In the genomic region with DNA sequence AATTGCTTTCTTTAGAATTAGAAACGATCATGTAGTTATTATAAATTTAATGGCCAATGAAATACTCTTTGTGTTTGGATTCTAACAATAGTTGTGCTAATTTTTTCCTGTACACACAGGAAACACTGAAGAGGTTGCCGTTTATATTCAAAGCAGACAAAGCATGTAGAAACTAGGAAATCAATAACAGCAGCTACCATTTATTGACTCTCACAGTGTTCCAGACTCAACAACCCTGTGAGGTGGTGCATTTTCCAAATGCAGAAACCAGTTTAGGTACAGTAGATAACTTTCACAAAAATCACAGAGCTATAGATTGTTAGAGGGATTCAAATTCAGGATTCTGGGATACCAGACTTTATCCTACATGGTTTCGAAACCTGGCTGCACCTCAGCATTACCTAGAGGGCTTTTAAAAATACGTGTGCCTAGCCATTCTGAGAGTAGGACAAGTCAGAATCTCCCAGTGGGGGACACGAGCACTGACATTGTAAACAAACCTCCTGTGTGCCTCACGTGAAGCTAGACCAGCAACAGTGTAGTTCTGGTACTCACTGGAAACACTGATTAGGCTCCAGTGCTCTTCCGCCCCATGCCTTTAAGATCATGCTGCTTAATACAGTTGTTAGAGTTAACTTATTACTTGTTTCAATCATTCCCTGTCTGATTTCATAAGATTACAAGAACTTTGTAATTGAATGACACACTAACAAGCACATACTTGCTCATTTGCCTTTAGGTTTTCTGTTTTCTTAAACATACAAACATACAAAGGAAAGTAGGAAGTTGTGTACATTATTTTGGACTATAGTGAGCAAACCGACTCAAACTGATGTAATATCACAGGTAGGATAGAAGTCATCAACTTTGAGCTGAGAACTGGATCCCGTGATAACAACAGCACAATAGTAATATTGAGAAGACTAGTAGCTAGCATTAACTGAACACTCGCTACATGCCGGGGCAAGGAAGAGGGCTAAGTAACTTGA, we compare ENCODE assay signal across 17 cellular contexts.
A peak's percentile ranks its signal among the peaks of the same experiment; 100 is the strongest.
DNase-seq lines count a peak whose midpoint lies in the region; ATAC-seq, FAIRE-seq and TF ChIP-seq lines count a peak whose summit lies in the region.
"Had no signal": no experiment of that assay in that cellular context is flagged by ENCODE, and none has a peak within 500 bp of the region (broad histone marks: within the 10 kb centered on the region; RNA-seq: fewer than 3 reads in every experiment).

No MANE protein-coding gene starts in this region.

- no peak overlapping the region for H2AFZ ChIP-seq in HepG2 (ENCODE audit: low read length)

- H3K79me2 ChIP-seq in HepG2 (ENCODE audit: insufficient read depth, low read length) = no peaks in the 10 kb centered on the region

- ATAC-seq in HG03354 (IDR thresholded peaks at IDR 0.05; ENCODE audit: poor library complexity, severe bottlenecking, unreplicated experiment) = peak; percentile 40
- ATAC-seq in RWPE2 (ENCODE audit: low read depth) = peak; percentile 64
- peak; percentile 37; the same call in 2 of the 3 replicates for ATAC-seq in HepG2
- ATAC-seq in upper lobe of right lung = no peak
- no peak for ATAC-seq in HG02870 (IDR thresholded peaks at IDR 0.05; ENCODE audit: unreplicated experiment)
- ATAC-seq: Right ventricle myocardium inferior had no signal

- no peaks in the 10 kb centered on the region for H3K36me3 ChIP-seq in RWPE2 (ENCODE audit: low read depth)
- no peaks in the 10 kb centered on the region; a peak in 1 of 5 replicates for H3K36me3 ChIP-seq in HepG2 (replicated peaks in 1 of 2; ENCODE audit: control insufficient read depth in 1 of 2, insufficient read depth in 2 of 2, low read length in 2 of 2)
- H3K36me3 ChIP-seq in upper lobe of right lung = no peaks in the 10 kb centered on the region

- WGBS in HepG2 (ENCODE audit: low lambda C conversion rate) = 82% methylated on average over 11 of the region's 11 CpGs

- intact Hi-C loops in HepG2 (cut with micrococcal nuclease; ENCODE audit: unreplicated experiment) (no loop called here), upper lobe of right lung (cut with DNase I) (no loop called here)

- DNase-seq in NCI-H2107 treated with DMSO at 0.1 percent for 48 hours (lab: John Stamatoyannopoulos, UW; ENCODE audit: unreplicated experiment) (peak; percentile 50), NCI-H2107 (lab: John Stamatoyannopoulos, UW) (no peak), RWPE2 (ENCODE audit: low spot score) (no peak), HepG2 (ENCODE audit: low spot score) (no peak), NK-92 (lab: John Stamatoyannopoulos, UW; ENCODE audit: unreplicated experiment) (no peak), upper lobe of right lung (no peak)
- DNase-seq: 8988T; activated CD4-positive, CD25-positive, alpha-beta regulatory T cell; activated effector memory CD4-positive, alpha-beta T cell treated with anti-CD3 and anti-CD28 coated beads, Interleukin-2, amount 50 U/mL, for 16 hours; NCI-H2171 treated with DMSO at 0.1 percent for 48 hours; stimulated activated naive CD4-positive, alpha-beta T cell treated with Interleukin-2 at 50 U/mL for 16 hours; T-helper 1 cell; upper lobe of left lung had no signal

- H3K27me3 ChIP-seq in RWPE2 (ENCODE audit: insufficient read depth, poor library complexity, severe bottlenecking) = no peaks in the 10 kb centered on the region
- no peaks in the 10 kb centered on the region for H3K27me3 ChIP-seq in HepG2 (ENCODE audit: control insufficient read depth in 1 of 2, insufficient read depth in 2 of 2, low read length in 2 of 2)
- no peaks in the 10 kb centered on the region for H3K27me3 ChIP-seq in upper lobe of right lung
- H3K27me3 ChIP-seq: upper lobe of left lung had no signal

- H3K4me1 ChIP-seq in RWPE2 (ENCODE audit: insufficient read depth, poor library complexity, severe bottlenecking) (peaks cover 12% of the 10 kb centered on the region), HepG2 (ENCODE audit: insufficient read depth, low read length) (no peaks in the 10 kb centered on the region), upper lobe of right lung (no peaks in the 10 kb centered on the region)
- H3K4me1 ChIP-seq: upper lobe of left lung had no signal

- no peak for TF ChIP-seq EP300 in HepG2 (IDR thresholded peaks at IDR 0.05; ENCODE audit: low read depth in 2 of 2, low read length in 2 of 2)
- no peak for TF ChIP-seq EP300 in HepG2 (CRISPR knock-in tag; IDR thresholded peaks at IDR 0.05; ENCODE audit: borderline replicate concordance)

- H3K9me3 ChIP-seq in RWPE2 (ENCODE audit: severe bottlenecking) (no peaks in the 10 kb centered on the region), HepG2 (ENCODE audit: low read length) (no peaks in the 10 kb centered on the region), upper lobe of right lung (no peaks in the 10 kb centered on the region)
- H3K9me3 ChIP-seq: upper lobe of left lung had no signal

- no peak overlapping the region for H3K9ac ChIP-seq in HepG2 (ENCODE audit: insufficient read depth, low read depth, low read length)

- CTCF ChIA-PET in HepG2 (lab: Yijun Ruan, JAX; ENCODE audit: low intra/inter-chr PET ratio, low total read pairs) = no interaction called here

- no TSS peak for BruUV-seq in HepG2 (replicated peaks; lab: Mats Ljungman, UMichigan)

- in situ Hi-C loops in HepG2 (cut with HindIII; ENCODE audit: extremely low pct_ligation_motif_present, low pct_unique_long_range_greater_than_20kb) = no loop called here

- TF ChIP-seq CTCF in RWPE2 (IDR thresholded peaks at IDR 0.05; ENCODE audit: poor library complexity, severe bottlenecking) (no peak), HepG2 (CRISPR knock-in tag; IDR thresholded peaks at IDR 0.05) (no peak), upper lobe of right lung (IDR thresholded peaks at IDR 0.05) (no peak)

- peak overlapping the region; percentile 19 for H3K27ac ChIP-seq in RWPE2 (ENCODE audit: poor library complexity, severe bottlenecking)
- no peak overlapping the region for H3K27ac ChIP-seq in HepG2 (ENCODE audit: extremely low read length, insufficient read depth, low read length)
- H3K27ac ChIP-seq in upper lobe of right lung = no peak overlapping the region
- H3K27ac ChIP-seq: C4-2B, upper lobe of left lung had no signal

- POLR2A ChIA-PET in HepG2 (lab: Yijun Ruan, JAX) = no interaction called here

- no peak overlapping the region for H3K4me2 ChIP-seq in HepG2 (ENCODE audit: low read depth, low read length)

- no peak for TF ChIP-seq POLR2A in HepG2 (IDR thresholded peaks at IDR 0.05; ENCODE audit: insufficient read depth in 1 of 2, low read depth in 2 of 2, low read length in 2 of 2)

- no peak for TF ChIP-seq RAD21 in HepG2 (CRISPR knock-in tag; IDR thresholded peaks at IDR 0.05)

- H3K4me3 ChIP-seq in RWPE2 (ENCODE audit: severe bottlenecking) = no peak overlapping the region
- H3K4me3 ChIP-seq in HepG2 (replicated peaks in 1 of 3; ENCODE audit: insufficient read depth in 1 of 3, low read depth in 2 of 3, low read length in 3 of 3) = no peak overlapping the region
- H3K4me3 ChIP-seq in upper lobe of right lung = no peak overlapping the region
- H3K4me3 ChIP-seq: upper lobe of left lung had no signal

- FAIRE-seq in HepG2 (lab: Jason Lieb, UNC) = no peak

- H4K20me1 ChIP-seq in HepG2 (ENCODE audit: insufficient read depth, low read length) = no peaks in the 10 kb centered on the region

TF ChIP-seq in HepG2, 621 proteins besides CTCF, POLR2A, EP300 and RAD21:
- TF ChIP-seq JARID2 (CRISPR knock-in tag; IDR thresholded peaks at IDR 0.05; ENCODE audit: insufficient replicate concordance) (no peak), KAT2B (IDR thresholded peaks at IDR 0.05; ENCODE audit: borderline replicate concordance, low read depth, low read length) (peak; percentile 69; the same call in 1 of the 2 replicates)
- TF ChIP-seq, protein P1, sequence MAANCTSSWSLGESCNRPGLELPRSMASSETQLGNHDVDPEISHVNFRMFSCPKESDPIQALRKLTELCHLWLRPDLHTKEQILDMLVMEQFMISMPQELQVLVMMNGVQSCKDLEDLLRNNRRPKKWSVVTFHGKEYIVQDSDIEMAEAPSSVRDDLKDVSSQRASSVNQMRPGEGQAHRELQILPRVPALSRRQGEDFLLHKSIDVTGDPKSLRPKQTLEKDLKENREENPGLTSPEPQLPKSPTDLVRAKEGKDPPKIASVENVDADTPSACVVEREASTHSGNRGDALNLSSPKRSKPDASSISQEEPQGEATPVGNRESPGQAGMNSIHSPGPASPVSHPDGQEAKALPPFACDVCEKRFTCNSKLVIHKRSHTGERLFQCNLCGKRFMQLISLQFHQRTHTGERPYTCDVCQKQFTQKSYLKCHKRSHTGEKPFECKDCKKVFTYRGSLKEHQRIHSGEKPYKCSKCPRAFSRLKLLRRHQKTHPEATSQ (CRISPR knock-in tag; IDR thresholded peaks at IDR 0.05; ENCODE audit: borderline replicate concordance) = no peak
- TF ChIP-seq, protein P2, sequence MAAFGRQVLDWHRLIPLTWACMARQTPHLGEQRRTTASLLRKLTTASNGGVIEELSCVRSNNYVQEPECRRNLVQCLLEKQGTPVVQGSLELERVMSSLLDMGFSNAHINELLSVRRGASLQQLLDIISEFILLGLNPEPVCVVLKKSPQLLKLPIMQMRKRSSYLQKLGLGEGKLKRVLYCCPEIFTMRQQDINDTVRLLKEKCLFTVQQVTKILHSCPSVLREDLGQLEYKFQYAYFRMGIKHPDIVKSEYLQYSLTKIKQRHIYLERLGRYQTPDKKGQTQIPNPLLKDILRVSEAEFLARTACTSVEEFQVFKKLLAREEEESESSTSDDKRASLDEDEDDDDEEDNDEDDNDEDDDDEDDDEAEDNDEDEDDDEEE (CRISPR knock-in tag; IDR thresholded peaks at IDR 0.05) = no peak

Comparison
In these comparisons a context has a peak if more than half of its experiments do, and no peak if none do; other contexts are left out.
1. ATAC-seq: peak in HG03354 (single experiment), RWPE2 (single experiment) and HepG2 (single experiment); none in upper lobe of right lung (single experiment) and HG02870 (single experiment).